In genomic region chr14:38073641-38074040, GRCh38 we compare ENCODE assay signal across 16 cellular contexts.
A peak's percentile ranks its signal among the peaks of the same experiment; 100 is the strongest.
DNase-seq lines count a peak whose midpoint lies in the region; ATAC-seq, FAIRE-seq and TF ChIP-seq lines count a peak whose summit lies in the region.
"Had no signal": no experiment of that assay in that cellular context is flagged by ENCODE, and none has a peak within 500 bp of the region (broad histone marks: within the 10 kb centered on the region; RNA-seq: fewer than 3 reads in every experiment).

No MANE protein-coding gene starts in this region.

- H3K36me3 Mint-ChIP-seq in activated T-cell treated with anti-CD3 and anti-CD28 coated beads, Interleukin-2, amount 50 U/mL, for 4 hours (ENCODE audit: insufficient read depth) = no peaks in the 10 kb centered on the region
- no peaks in the 10 kb centered on the region for H3K36me3 Mint-ChIP-seq in stimulated activated naive CD8-positive, alpha-beta T cell treated with anti-CD3 and anti-CD28 coated beads, Interleukin-15, Interleukin-2, amounts not matched to agents 100 ng/mL and 50 ng/mL, for 24 hours (ENCODE audit: low read depth)

- no peaks in the 10 kb centered on the region for H3K27me3 ChIP-seq in endothelial cell of umbilical vein (ENCODE audit: control insufficient read depth in 2 of 2, insufficient read depth in 2 of 2, low read length in 2 of 2)
- H3K27me3 ChIP-seq: ascending aorta, transverse colon had no signal

- peaks cover 3% of the 10 kb centered on the region for H3K9me1 ChIP-seq in endothelial cell of umbilical vein (replicated peaks; ENCODE audit: control insufficient read depth, extremely low read depth, insufficient read depth, low read length)

- no peak overlapping the region for H3K27ac Mint-ChIP-seq in stimulated activated naive CD8-positive, alpha-beta T cell treated with anti-CD3 and anti-CD28 coated beads, Interleukin-15, Interleukin-2, amounts not matched to agents 100 ng/mL and 50 ng/mL, for 24 hours

- POLR2A ChIA-PET in endothelial cell of umbilical vein (lab: Charles Lee) = no interaction called here

- H3K4me3 ChIP-seq in endothelial cell of umbilical vein (replicated peaks in 1 of 3; ENCODE audit: insufficient read depth in 1 of 3, low read depth in 1 of 3, low read length in 3 of 3) = no peak overlapping the region
- H3K4me3 ChIP-seq: ascending aorta, psoas muscle, SK-N-MC, transverse colon had no signal

- H3K79me2 ChIP-seq in endothelial cell of umbilical vein (ENCODE audit: control insufficient read depth, insufficient read depth, low read length) = no peaks in the 10 kb centered on the region

- FAIRE-seq in endothelial cell of umbilical vein (lab: Jason Lieb, UNC) = peak; percentile 24
- FAIRE-seq: GM12892, H54 had no signal

- dilution Hi-C loops in endothelial cell of umbilical vein (cut with MboI; ENCODE audit: extremely low pct_ligation_motif_present, low sequenced_read_pairs) = no loop called here

- no peaks in the 10 kb centered on the region for H3K27me3 Mint-ChIP-seq in activated T-cell treated with anti-CD3 and anti-CD28 coated beads, Interleukin-2, amount 50 U/mL, for 4 hours (ENCODE audit: low read depth)
- no peaks in the 10 kb centered on the region for H3K27me3 Mint-ChIP-seq in stimulated activated naive CD8-positive, alpha-beta T cell treated with anti-CD3 and anti-CD28 coated beads, Interleukin-15, Interleukin-2, amounts not matched to agents 100 ng/mL and 50 ng/mL, for 24 hours

- H3K9me3 Mint-ChIP-seq in activated T-cell treated with anti-CD3 and anti-CD28 coated beads, Interleukin-2, amount 50 U/mL, for 4 hours = peaks cover 11% of the 10 kb centered on the region
- no peaks in the 10 kb centered on the region for H3K9me3 Mint-ChIP-seq in stimulated activated naive CD8-positive, alpha-beta T cell treated with anti-CD3 and anti-CD28 coated beads, Interleukin-15, Interleukin-2, amounts not matched to agents 100 ng/mL and 50 ng/mL, for 24 hours

- TF ChIP-seq POLR2A in endothelial cell of umbilical vein (IDR thresholded peaks at IDR 0.05; ENCODE audit: low read depth, low read length) = no peak

- no peak for TF ChIP-seq CTCF in endothelial cell of umbilical vein (IDR thresholded peaks at IDR 0.05; ENCODE audit: extremely low read depth in 1 of 2, insufficient read depth in 1 of 2, low read depth in 1 of 2, low read length in 2 of 2)

- no peaks in the 10 kb centered on the region for H4K20me1 ChIP-seq in endothelial cell of umbilical vein (replicated peaks; ENCODE audit: control insufficient read depth, extremely low read depth, insufficient read depth, low read length)

- no peak overlapping the region for H3K9ac ChIP-seq in endothelial cell of umbilical vein (replicated peaks; ENCODE audit: extremely low read depth, insufficient read depth, low read length)

- H3K4me2 ChIP-seq in endothelial cell of umbilical vein (ENCODE audit: insufficient read depth, low read length) = no peak overlapping the region

- intact Hi-C loops in endothelial cell of umbilical vein (cut with micrococcal nuclease) (no loop called here), posterior vena cava (cut with DNase I) (no loop called here)

- no peak for DNase-seq in activated T-cell treated with anti-CD3 and anti-CD28 coated beads, Interleukin-2, amount 50 U/mL, for 4 hours
- DNase-seq in activated T-cell treated with anti-CD3 and anti-CD28 coated beads for 4 hours (no peak), M059J (ENCODE audit: low read depth) (peak; percentile 57), endothelial cell of umbilical vein (ENCODE audit: low read depth, low spot score) (no peak), NCI-H2107 treated with DMSO at 0.1 percent for 48 hours (lab: John Stamatoyannopoulos, UW; ENCODE audit: unreplicated experiment) (no peak), posterior vena cava (ENCODE audit: low spot score) (no peak)
- DNase-seq: MV-4-11, psoas muscle, transverse colon had no signal

- no peak overlapping the region for H3K4me3 Mint-ChIP-seq in activated T-cell treated with anti-CD3 and anti-CD28 coated beads, Interleukin-2, amount 50 U/mL, for 4 hours
- peak overlapping the region; percentile 28 for H3K4me3 Mint-ChIP-seq in stimulated activated naive CD8-positive, alpha-beta T cell treated with anti-CD3 and anti-CD28 coated beads, Interleukin-15, Interleukin-2, amounts not matched to agents 100 ng/mL and 50 ng/mL, for 24 hours

- H3K4me1 Mint-ChIP-seq in activated T-cell treated with anti-CD3 and anti-CD28 coated beads, Interleukin-2, amount 50 U/mL, for 4 hours (ENCODE audit: low read depth) = peaks cover 70% of the 10 kb centered on the region
- peaks cover 70% of the 10 kb centered on the region for H3K4me1 Mint-ChIP-seq in stimulated activated naive CD8-positive, alpha-beta T cell treated with anti-CD3 and anti-CD28 coated beads, Interleukin-15, Interleukin-2, amounts not matched to agents 100 ng/mL and 50 ng/mL, for 24 hours (ENCODE audit: low read depth)

- no peaks in the 10 kb centered on the region for H3K36me3 ChIP-seq in endothelial cell of umbilical vein (ENCODE audit: control insufficient read depth in 2 of 2, extremely low read depth in 1 of 2, insufficient read depth in 2 of 2, low read length in 2 of 2)
- H3K36me3 ChIP-seq: ascending aorta, transverse colon had no signal

- BruUV-seq in endothelial cell of umbilical vein (replicated peaks; lab: Mats Ljungman, UMichigan) = no TSS peak

- CTCF ChIA-PET in endothelial cell of umbilical vein (lab: Charles Lee) = no interaction called here

- no peaks in the 10 kb centered on the region for H3K9me3 ChIP-seq in endothelial cell of umbilical vein (replicated peaks; ENCODE audit: control insufficient read depth, insufficient read depth, low read length)
- H3K9me3 ChIP-seq: ascending aorta, transverse colon had no signal

- H2AFZ ChIP-seq in endothelial cell of umbilical vein (ENCODE audit: low read depth, low read length) = no peak overlapping the region

- ATAC-seq in activated T-cell treated with anti-CD3 and anti-CD28 coated beads, Interleukin-2, amount 50 U/mL, for 4 hours = peak; percentile 26 to 42
- ATAC-seq in GM21423 (IDR thresholded peaks at IDR 0.05; ENCODE audit: unreplicated experiment) = no peak
- ATAC-seq: psoas muscle had no signal

- H3K27ac ChIP-seq in endothelial cell of umbilical vein (ENCODE audit: insufficient read depth, low read depth, low read length) = no peak overlapping the region
- H3K27ac ChIP-seq: ascending aorta, psoas muscle, SK-N-MC, transverse colon, VCaP had no signal

- H3K4me1 ChIP-seq in endothelial cell of umbilical vein (ENCODE audit: control insufficient read depth, extremely low read depth, insufficient read depth, low read length) = no peaks in the 10 kb centered on the region
- H3K4me1 ChIP-seq: ascending aorta, psoas muscle had no signal

TF ChIP-seq in endothelial cell of umbilical vein, 7 proteins besides CTCF, POLR2A, EP300 and RAD21:
- TF ChIP-seq POLR2AphosphoS5 (IDR thresholded peaks at IDR 0.05; ENCODE audit: insufficient read depth, low read depth, low read length) (no peak), JUN (IDR thresholded peaks at IDR 0.05; ENCODE audit: borderline replicate concordance, insufficient read depth, insufficient read length, low read depth) (no peak), MYC (IDR thresholded peaks at IDR 0.05; ENCODE audit: low read depth, low read length) (no peak), FOS (IDR thresholded peaks at IDR 0.05; ENCODE audit: borderline replicate concordance, insufficient read depth, low read length) (no peak), MAX (IDR thresholded peaks at IDR 0.05; ENCODE audit: insufficient read depth, insufficient read length) (no peak), GATA2 (IDR thresholded peaks at IDR 0.05; ENCODE audit: insufficient read depth, insufficient read length, low read depth, low read length) (no peak), EZH2 (IDR thresholded peaks at IDR 0.05; ENCODE audit: borderline replicate concordance, low read depth, low read length, severe bottlenecking) (no peak)
